Comparison of ENCODE assay signal across 8 cellular contexts in genomic region chr13:114064516-114065140, GRCh38.
DNase-seq lines count a peak whose midpoint lies in the region; ATAC-seq and TF ChIP-seq lines count a peak whose summit lies in the region.

No MANE protein-coding gene starts in this region.

- POLR2A ChIA-PET in PC-3 (lab: Charles Lee; ENCODE audit: unreplicated experiment), result interaction anchor here (0.7 kb wide), 1 partner anchor 255 kb away, joined by 3 read pairs; no protein-coding TSS in a partner anchor

- H3K4me1 ChIP-seq in PC-3 (ENCODE audit: insufficient read depth, low read length), result peaks cover 43% of the 10 kb centered on the region
- H3K4me1 ChIP-seq in mucosa of stomach (ENCODE audit: control insufficient read depth, insufficient read depth, low read length), result peaks cover 62% of the 10 kb centered on the region
- peaks cover 89% of the 10 kb centered on the region for H3K4me1 ChIP-seq in vagina

- TSS peak; percentile 98 for BruUV-seq in PC-3 (replicated peaks; lab: Mats Ljungman, UMichigan)

- H3K36me3 ChIP-seq in PC-3 (ENCODE audit: low read depth, low read length) (no peaks in the 10 kb centered on the region), mucosa of stomach (ENCODE audit: control insufficient read depth, insufficient read depth, low read length) (no peaks in the 10 kb centered on the region), vagina (no peaks in the 10 kb centered on the region)

- peak overlapping the region; percentile 93 for H3K4me2 ChIP-seq in PC-3 (ENCODE audit: low read length)

- CTCF ChIA-PET in PC-3 (lab: Charles Lee), result no interaction called here

- H3K9ac ChIP-seq in PC-3 (ENCODE audit: low read length), result peak overlapping the region; percentile 94
- peak overlapping the region; percentile 73 for H3K9ac ChIP-seq in mucosa of stomach (ENCODE audit: low read length)

- no peak overlapping the region; the same call in 1 of the 2 replicates for H2AFZ ChIP-seq in PC-3 (ENCODE audit: low read length)

- peak overlapping the region; percentile 100 for H3K27ac ChIP-seq in PC-3 (ENCODE audit: low read length)
- peak overlapping the region; percentile 97 for H3K27ac ChIP-seq in vagina

- peak; percentile 1; the same call in 1 of the 2 replicates for ATAC-seq in PC-3

- H4K20me1 ChIP-seq in PC-3 (ENCODE audit: low read length), result no peaks in the 10 kb centered on the region

- TF ChIP-seq CTCF in PC-3 (conservative IDR thresholded peaks at IDR 0.05; ENCODE audit: low read depth, low read length) (no peak), vagina (IDR thresholded peaks at IDR 0.05) (no peak)

- H3K27me3 ChIP-seq in PC-3 (ENCODE audit: low read length), result no peaks in the 10 kb centered on the region
- H3K27me3 ChIP-seq in mucosa of stomach (ENCODE audit: control insufficient read depth, insufficient read depth, low read length), result no peaks in the 10 kb centered on the region
- no peaks in the 10 kb centered on the region for H3K27me3 ChIP-seq in vagina

- peaks cover 34% of the 10 kb centered on the region for H3K79me2 ChIP-seq in PC-3 (ENCODE audit: low read length)

- DNase-seq in DMS53 treated with DMSO at 0.1 percent for 48 hours (lab: John Stamatoyannopoulos, UW; ENCODE audit: unreplicated experiment) (peak; percentile 8), PC-3 (peak; percentile 20), ecto neural progenitor cell (ENCODE audit: low spot score) (peak; percentile 89), vagina (ENCODE audit: extremely low spot score in 2 of 2) (no peak), CD1c-positive myeloid dendritic cell (ENCODE audit: extremely low spot score) (no peak), NCI-H2107 (lab: John Stamatoyannopoulos, UW) (no peak)
- DNase-seq in stimulated activated CD4-positive, alpha-beta T cell treated with anti-CD3 and anti-CD28 coated beads, Interleukin-2, amount 100 ng/mL, for 48 hours, result no peak

- intact Hi-C loops in PC-3 (cut with micrococcal nuclease), result loop anchor here (2.0 to 10.0 kb wide), 3 partner anchors 34 to 163 kb away; partner anchors contain the start of gene C13orf46
- intact Hi-C loops in vagina (cut with DNase I), result loop anchor here (10.0 kb wide), 1 partner anchor 70 kb away; the partner anchor contains the start of gene RASA3

- H3K4me3 ChIP-seq in PC-3 (ENCODE audit: low read length) (peak overlapping the region; percentile 64), mucosa of stomach (ENCODE audit: low read length) (peak overlapping the region; percentile 64), vagina (peak overlapping the region; percentile 36 to 42)

- no peak for TF ChIP-seq POLR2A in vagina (IDR thresholded peaks at IDR 0.05)

- no peaks in the 10 kb centered on the region for H3F3A ChIP-seq in PC-3 (ENCODE audit: low read length, unreplicated experiment)

- H3K9me3 ChIP-seq in PC-3 (ENCODE audit: low read length) (no peaks in the 10 kb centered on the region), mucosa of stomach (ENCODE audit: control insufficient read depth, low read length) (no peaks in the 10 kb centered on the region), vagina (no peaks in the 10 kb centered on the region)

- H3K9me2 ChIP-seq in PC-3 (replicated peaks; ENCODE audit: low read length), result no peaks in the 10 kb centered on the region

Comparison
In these comparisons a context has a peak if more than half of its experiments do, and no peak if none do; other contexts are left out.
1. DNase-seq: peak in DMS53 treated with DMSO at 0.1 percent for 48 hours (single experiment), PC-3 (single experiment) and ecto neural progenitor cell (single experiment); none in vagina (0 of 2), stimulated activated CD4-positive, alpha-beta T cell treated with anti-CD3 and anti-CD28 coated beads, Interleukin-2, amount 100 ng/mL, for 48 hours (0 of 2), CD1c-positive myeloid dendritic cell (single experiment) and NCI-H2107 (single experiment).
2. Peak in every context shown above with its lines, with median percentiles within 50 percentile points of each other: H3K4me3 ChIP-seq.